Comparison of ENCODE assay signal across 7 cellular contexts in the genomic region with DNA sequence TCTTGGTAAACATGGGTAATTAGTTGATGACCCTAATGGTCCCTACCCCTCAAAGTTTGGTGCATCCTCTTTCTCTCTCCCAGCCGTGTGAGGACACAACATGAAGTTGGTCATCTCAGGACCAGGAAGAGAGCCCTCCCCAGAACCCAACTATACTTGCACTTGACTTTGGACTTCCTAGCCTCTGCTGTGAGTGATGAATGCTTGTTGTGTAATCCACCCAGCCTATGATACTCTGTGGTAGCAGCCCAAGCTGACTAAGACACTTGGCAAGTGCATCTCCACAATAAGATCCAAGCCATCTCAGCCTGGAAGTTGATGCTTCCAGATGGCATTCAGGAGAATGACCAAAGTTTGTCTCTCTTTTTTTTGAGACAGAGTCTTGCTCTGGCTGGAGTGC.
A peak's percentile ranks its signal among the peaks of the same experiment; 100 is the strongest.
DNase-seq lines count a peak whose midpoint lies in the region; ATAC-seq, FAIRE-seq and TF ChIP-seq lines count a peak whose summit lies in the region.
"Not testable (repeated sequence)": the region's sequence is repeated elsewhere in the genome, so short reads cannot be mapped to it uniquely, and the experiment has no call there.

No MANE protein-coding gene starts in this region.

- not testable (repeated sequence) for H3K9me3 ChIP-seq in fibroblast of lung (ENCODE audit: control insufficient read depth, insufficient read depth, low read depth, low read length); pancreas

- POLR2A ChIA-PET in RWPE1 (lab: Yijun Ruan, JAX; ENCODE audit: low non-redundant PET) = not testable (repeated sequence)

- H3K4me3 ChIP-seq in fibroblast of lung (replicated peaks in 1 of 4; ENCODE audit: control extremely low read depth in 1 of 4, insufficient read depth in 1 of 4, low read depth in 3 of 4, low read length in 4 of 4); pancreas: not testable (repeated sequence)

- not testable (repeated sequence) for FAIRE-seq in pancreas (lab: Jason Lieb, UNC)

- H3K79me2 ChIP-seq in fibroblast of lung (ENCODE audit: control insufficient read depth, insufficient read depth, low read length) = not testable (repeated sequence)

- not testable (repeated sequence) for H2AFZ ChIP-seq in fibroblast of lung (ENCODE audit: low read length)

- H3K36me3 ChIP-seq in fibroblast of lung (ENCODE audit: control insufficient read depth, insufficient read depth, low read length); pancreas: not testable (repeated sequence)

- CTCF ChIA-PET in RWPE1 (lab: Yijun Ruan, JAX) = not testable (repeated sequence)

- peak overlapping the region; percentile 38 for H3K27ac ChIP-seq in RWPE1
- not testable (repeated sequence) for H3K27ac ChIP-seq in fibroblast of lung (ENCODE audit: insufficient read depth, low read length); pancreas

- H3K4me1 ChIP-seq in fibroblast of lung (ENCODE audit: control insufficient read depth, extremely low read depth, insufficient read depth, low read length); pancreas: not testable (repeated sequence)

- not testable (repeated sequence) for H3K4me2 ChIP-seq in fibroblast of lung (ENCODE audit: extremely low read depth, insufficient read depth, low read length)

- intact Hi-C loops in left colon (cut with DNase I, micrococcal nuclease); pancreas (cut with DNase I): not testable (repeated sequence)

- H3K27me3 ChIP-seq in fibroblast of lung (ENCODE audit: control insufficient read depth, insufficient read depth, low read length); pancreas: not testable (repeated sequence)

- peak; percentile 82 for DNase-seq in EH (ENCODE audit: low read depth)
- peak; percentile 80 for DNase-seq in M059J (ENCODE audit: low read depth)
- DNase-seq in RWPE1 (ENCODE audit: low spot score) = peak; percentile 21
- peak; percentile 88 for DNase-seq in amniotic epithelial cell (ENCODE audit: low read depth)
- DNase-seq in fibroblast of lung (ENCODE audit: low read depth in 2 of 2) = peak; percentile 74 to 78
- DNase-seq in left colon, pancreas: not testable (repeated sequence)

- ATAC-seq in left colon (peak; percentile 53), pancreas (peak in 3 of 4 donors; percentile 29 to 58 (median 31))

- H3K9ac ChIP-seq in fibroblast of lung (ENCODE audit: insufficient read depth, low read length) = not testable (repeated sequence)

- not testable (repeated sequence) for H4K20me1 ChIP-seq in fibroblast of lung (ENCODE audit: control insufficient read depth, extremely low read depth, insufficient read depth, low read length)

- 0% methylated on average over 1 of the region's 1 CpG for WGBS in pancreas, 2 donors

- not testable (repeated sequence) for TF ChIP-seq CTCF in RWPE1 (conservative IDR thresholded peaks at IDR 0.05; ENCODE audit: low read depth); fibroblast of lung (conservative IDR thresholded peaks at IDR 0.05 in 1 of 2, IDR thresholded peaks at IDR 0.05 in 1 of 2; ENCODE audit: low read depth in 1 of 2, low read length in 2 of 2); pancreas (IDR thresholded peaks at IDR 0.05)
